ENCODE assay signal across 1 cellular context in genomic region chr6:119226089-119226488, GRCh38.
TF ChIP-seq lines count a peak whose summit lies in the region.

No MANE protein-coding gene starts in this region.

TF ChIP-seq in GM12878, 131 proteins besides CTCF, POLR2A, EP300 and RAD21 (continued from another document):
- TF ChIP-seq STAT3 (IDR thresholded peaks at IDR 0.05; ENCODE audit: low read depth, low read length) (no peak), FOS (IDR thresholded peaks at IDR 0.05; ENCODE audit: borderline replicate concordance, extremely low read depth, insufficient read length) (no peak), BHLHE40 (IDR thresholded peaks at IDR 0.05; ENCODE audit: borderline replicate concordance in 1 of 2, low read depth in 2 of 2, low read length in 1 of 2) (peak in 1 of 2 experiments; percentile 76; a peak in 2 of 4 replicates), RELB (IDR thresholded peaks at IDR 0.05; ENCODE audit: low read depth) (no peak)
